In the genomic region with DNA sequence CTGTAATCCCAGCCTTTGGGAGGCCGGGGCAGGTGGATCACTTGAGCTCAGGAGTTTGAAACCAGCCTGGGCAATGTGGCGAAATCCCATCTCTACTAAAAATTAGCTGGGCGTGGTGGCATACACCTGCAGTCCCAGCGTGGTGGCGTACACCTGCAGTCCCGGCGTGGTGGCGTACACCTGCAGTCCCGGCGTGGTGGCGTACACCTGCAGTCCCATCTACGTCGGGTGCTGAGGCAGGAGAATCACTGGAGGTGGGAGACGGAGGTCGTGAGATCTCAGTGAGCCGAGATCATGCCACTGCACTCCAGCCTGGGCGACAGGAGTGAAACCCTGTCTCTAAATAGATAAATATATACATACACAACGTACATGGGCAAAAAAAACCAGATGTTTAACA, we compare ENCODE assay signal across 6 cellular contexts.
A peak's percentile ranks its signal among the peaks of the same experiment; 100 is the strongest.
DNase-seq lines count a peak whose midpoint lies in the region; ATAC-seq, FAIRE-seq and TF ChIP-seq lines count a peak whose summit lies in the region.
"Not testable (repeated sequence)": the region's sequence is repeated elsewhere in the genome, so short reads cannot be mapped to it uniquely, and the experiment has no call there.

No MANE protein-coding gene starts in this region.

- in situ Hi-C loops in GM12878 (cut with MboI) = loop anchor here (10.0 to 25.0 kb wide), 2 partner anchors 290 to 1442 kb away; partner anchors contain the start of gene SHH

- H4K8ac ChIP-seq in neuronal stem cell (ENCODE audit: low read depth, low read length) = not testable (repeated sequence)

- WGBS in GM12878 (ENCODE audit: insufficient coverage, insufficient replicate concordance, low lambda C conversion rate, missing lambda C conversion rate) = 73% methylated on average over 18 of the region's 18 CpGs
- WGBS in neuronal stem cell (ENCODE audit: extremely low coverage in 2 of 2, insufficient read length in 2 of 2, insufficient replicate concordance in 1 of 2), 2 donors = no CpG with 5 or more reads among the region's 18 CpGs

- SMC1A ChIA-PET in GM12878 (lab: Charles Lee; ENCODE audit: uncharacterized antibody, unreplicated experiment) = not testable (repeated sequence)

- not testable (repeated sequence) for H2BK12ac ChIP-seq in neuronal stem cell (ENCODE audit: low read length)

- CTCF ChIA-PET in GM12878 (lab: Yijun Ruan, JAX) (interaction anchor here (1.4 kb wide), 1 partner anchor 285 kb away, joined by 3 read pairs; no protein-coding TSS in a partner anchor), endothelial cell of umbilical vein (lab: Charles Lee) (interaction anchor here (0.8 to 1.5 kb wide), 3 partner anchors 10 to 17 kb away, joined by 3 to 5 read pairs (median 3); no protein-coding TSS in a partner anchor)

- not testable (repeated sequence) for H2BK5ac ChIP-seq in neuronal stem cell (ENCODE audit: low read length)

- not testable (repeated sequence) for DNase-seq in GM12891 (ENCODE audit: insufficient read length, low spot score); Karpas-422; GM12878 (ENCODE audit: low read depth, low spot score); endothelial cell of umbilical vein (ENCODE audit: low read depth, low spot score); neuronal stem cell (ENCODE audit: low spot score)

- TF ChIP-seq RAD21 in GM12878 (IDR thresholded peaks at IDR 0.05; ENCODE audit: insufficient read depth, low read depth, low read length) = not testable (repeated sequence)

- not testable (repeated sequence) for H2AFZ ChIP-seq in Karpas-422 (ENCODE audit: low read length); GM12878 (ENCODE audit: control insufficient read depth, low read depth, low read length); endothelial cell of umbilical vein (ENCODE audit: low read depth, low read length); neuronal stem cell (ENCODE audit: low read length)

- H4K91ac ChIP-seq in neuronal stem cell (ENCODE audit: low read depth, low read length, poor library complexity) = not testable (repeated sequence)

- not testable (repeated sequence) for H3K9me2 ChIP-seq in Karpas-422 (replicated peaks; ENCODE audit: insufficient read depth, low read length)

- H3K4me2 ChIP-seq in Karpas-422 (ENCODE audit: low read depth, low read length, poor library complexity, severe bottlenecking); GM12878 (ENCODE audit: control insufficient read depth, insufficient read depth); neuronal stem cell (ENCODE audit: insufficient read depth, low read length, poor library complexity, severe bottlenecking): not testable (repeated sequence)
- peak overlapping the region; percentile 69 for H3K4me2 ChIP-seq in endothelial cell of umbilical vein (ENCODE audit: insufficient read depth, low read length)

- POLR2A ChIA-PET in GM12878 (lab: Charles Lee) = interaction anchor here (0.7 kb wide), 1 partner anchor 38 kb away, joined by 5 read pairs; no protein-coding TSS in a partner anchor
- POLR2A ChIA-PET in endothelial cell of umbilical vein (lab: Charles Lee) = not testable (repeated sequence)

- not testable (repeated sequence) for ATAC-seq in GM12878

- not testable (repeated sequence) for H3K4me3 ChIP-seq in Karpas-422 (ENCODE audit: low read length); GM12878; endothelial cell of umbilical vein (replicated peaks in 1 of 3; ENCODE audit: insufficient read depth in 1 of 3, low read depth in 1 of 3, low read length in 3 of 3); neuronal stem cell (ENCODE audit: low read length in 2 of 2)

- H3K9ac ChIP-seq in Karpas-422 (ENCODE audit: low read length); GM12878 (ENCODE audit: control insufficient read depth, insufficient read depth, low read length); endothelial cell of umbilical vein (replicated peaks; ENCODE audit: extremely low read depth, insufficient read depth, low read length): not testable (repeated sequence)
- H3K9ac ChIP-seq in neuronal stem cell (ENCODE audit: low read depth, low read length, poor library complexity) = peak overlapping the region; percentile 79

- not testable (repeated sequence) for H2BK120ac ChIP-seq in neuronal stem cell (ENCODE audit: low read depth, low read length)

- FAIRE-seq in GM12891 (lab: Jason Lieb, UNC) = peak; percentile 56
- peak; percentile 97 for FAIRE-seq in GM12878 (lab: Jason Lieb, UNC)
- FAIRE-seq in endothelial cell of umbilical vein (lab: Jason Lieb, UNC) = peak; percentile 68

- not testable (repeated sequence) for H3K79me1 ChIP-seq in neuronal stem cell (ENCODE audit: low read depth, low read length)

- not testable (repeated sequence) for H3K27me3 ChIP-seq in Karpas-422 (ENCODE audit: low read length); GM12878 (replicated peaks in 1 of 2; ENCODE audit: control insufficient read depth in 2 of 2, insufficient read depth in 2 of 2, low read length in 1 of 2); endothelial cell of umbilical vein (ENCODE audit: control insufficient read depth in 2 of 2, insufficient read depth in 2 of 2, low read length in 2 of 2); neuronal stem cell (ENCODE audit: control insufficient read depth in 3 of 3, insufficient read depth in 3 of 3, low read depth in 1 of 3, low read length in 3 of 3)

- RAD21 ChIA-PET in GM12878 (lab: Charles Lee; ENCODE audit: unreplicated experiment) = not testable (repeated sequence)

- H3K27ac ChIP-seq in Karpas-422 (ENCODE audit: low read length) (peak overlapping the region; percentile 10; the same call in 1 of the 2 replicates), VCaP (peak overlapping the region; percentile 61)
- not testable (repeated sequence) for H3K27ac ChIP-seq in GM12878 (ENCODE audit: control insufficient read depth, insufficient read depth); endothelial cell of umbilical vein (ENCODE audit: insufficient read depth, low read depth, low read length); neuronal stem cell (replicated peaks; ENCODE audit: low read length)

- not testable (repeated sequence) for H3K18ac ChIP-seq in neuronal stem cell (ENCODE audit: low read length)

- not testable (repeated sequence) for H2BK15ac ChIP-seq in neuronal stem cell (ENCODE audit: low read length)

- TF ChIP-seq CTCF in VCaP (conservative IDR thresholded peaks at IDR 0.05); GM12878 (IDR thresholded peaks at IDR 0.05 in 2 of 3, conservative IDR thresholded peaks at IDR 0.05 in 1 of 3; ENCODE audit: control insufficient read depth in 2 of 3, extremely low read depth in 1 of 3, insufficient read depth in 1 of 3, low read depth in 3 of 3, low read length in 3 of 3); endothelial cell of umbilical vein (IDR thresholded peaks at IDR 0.05; ENCODE audit: extremely low read depth in 1 of 2, insufficient read depth in 1 of 2, low read depth in 1 of 2, low read length in 2 of 2): not testable (repeated sequence)

- H3K14ac ChIP-seq in neuronal stem cell (ENCODE audit: low read length) = not testable (repeated sequence)

- H3K9me1 ChIP-seq in endothelial cell of umbilical vein (replicated peaks; ENCODE audit: control insufficient read depth, extremely low read depth, insufficient read depth, low read length) = not testable (repeated sequence)

- not testable (repeated sequence) for TF ChIP-seq POLR2A in GM12891 (IDR thresholded peaks at IDR 0.05; ENCODE audit: low read depth, low read length); GM12878 (IDR thresholded peaks at IDR 0.05; ENCODE audit: low read depth, low read length); endothelial cell of umbilical vein (IDR thresholded peaks at IDR 0.05; ENCODE audit: low read depth, low read length)

- not testable (repeated sequence) for H2AK5ac ChIP-seq in neuronal stem cell (ENCODE audit: low read depth, low read length)

- not testable (repeated sequence) for H3K4ac ChIP-seq in neuronal stem cell (ENCODE audit: low read length)

- H3K9me3 ChIP-seq in Karpas-422 (ENCODE audit: low read length); GM12878 (replicated peaks; ENCODE audit: control insufficient read depth, insufficient read depth, low read length); endothelial cell of umbilical vein (replicated peaks; ENCODE audit: control insufficient read depth, insufficient read depth, low read length); neuronal stem cell (replicated peaks in 1 of 2; ENCODE audit: control insufficient read depth in 2 of 2, insufficient read depth in 1 of 2, low read depth in 1 of 2, low read length in 2 of 2): not testable (repeated sequence)

- H3K4me1 ChIP-seq in Karpas-422 (ENCODE audit: low read length) = peaks cover 11% of the 10 kb centered on the region
- not testable (repeated sequence) for H3K4me1 ChIP-seq in GM12878 (ENCODE audit: control insufficient read depth, insufficient read depth, low read length); neuronal stem cell (ENCODE audit: control insufficient read depth in 2 of 2, insufficient read depth in 1 of 2, low read depth in 1 of 2, low read length in 2 of 2)
- H3K4me1 ChIP-seq in endothelial cell of umbilical vein (ENCODE audit: control insufficient read depth, extremely low read depth, insufficient read depth, low read length) = peaks cover 14% of the 10 kb centered on the region

- H3K79me2 ChIP-seq in Karpas-422 (ENCODE audit: low read length); GM12878 (ENCODE audit: control insufficient read depth, insufficient read depth, low read length); endothelial cell of umbilical vein (ENCODE audit: control insufficient read depth, insufficient read depth, low read length): not testable (repeated sequence)

- not testable (repeated sequence) for BruUV-seq in GM12878 (replicated peaks; lab: Mats Ljungman, UMichigan); endothelial cell of umbilical vein (replicated peaks; lab: Mats Ljungman, UMichigan)

- not testable (repeated sequence) for H3K23ac ChIP-seq in neuronal stem cell (ENCODE audit: low read depth, low read length, poor library complexity)

- intact Hi-C loops in GM12878 (cut with micrococcal nuclease; ENCODE audit: unreplicated experiment) = not testable (repeated sequence)
- intact Hi-C loops in endothelial cell of umbilical vein (cut with micrococcal nuclease) = loop anchor here (5.0 kb wide), 1 partner anchor 88 kb away; no protein-coding TSS in a partner anchor

- TF ChIP-seq EP300 in GM12878 (IDR thresholded peaks at IDR 0.05; ENCODE audit: borderline replicate concordance in 1 of 2, control insufficient read depth in 1 of 2, low read depth in 2 of 2, low read length in 2 of 2) = not testable (repeated sequence)

- not testable (repeated sequence) for H4K20me1 ChIP-seq in Karpas-422 (ENCODE audit: insufficient read depth, low read depth, low read length); GM12878 (ENCODE audit: control insufficient read depth, insufficient read depth); endothelial cell of umbilical vein (replicated peaks; ENCODE audit: control insufficient read depth, extremely low read depth, insufficient read depth, low read length)

- dilution Hi-C loops in endothelial cell of umbilical vein (cut with MboI; ENCODE audit: extremely low pct_ligation_motif_present, low sequenced_read_pairs) = not testable (repeated sequence)

- H3K36me3 ChIP-seq in Karpas-422 (ENCODE audit: insufficient read depth, low read length) = peaks cover 61% of the 10 kb centered on the region
- H3K36me3 ChIP-seq in GM12878 (ENCODE audit: control insufficient read depth in 2 of 2, insufficient read depth in 2 of 2, low read length in 1 of 2) = peaks cover 11 to 17% of the 10 kb centered on the region in 2 experiments
- peaks cover 18 to 22% of the 10 kb centered on the region in 2 experiments for H3K36me3 ChIP-seq in endothelial cell of umbilical vein (ENCODE audit: control insufficient read depth in 2 of 2, extremely low read depth in 1 of 2, insufficient read depth in 2 of 2, low read length in 2 of 2)
- H3K36me3 ChIP-seq in neuronal stem cell (replicated peaks in 1 of 2; ENCODE audit: control insufficient read depth in 2 of 2, insufficient read depth in 2 of 2, low read length in 2 of 2) = peaks cover 27 to 96% of the 10 kb centered on the region in 2 donors
